In genomic region chr1:180255538-180256352, GRCh38 we compare ENCODE assay signal across 2 cellular contexts.
A peak's percentile ranks its signal among the peaks of the same experiment; 100 is the strongest.
TF ChIP-seq lines count a peak whose summit lies in the region.

No MANE protein-coding gene starts in this region.

TF ChIP-seq in IMR-90, 13 proteins besides CTCF, POLR2A, EP300 and RAD21:
- TF ChIP-seq MXI1 (IDR thresholded peaks at IDR 0.05; ENCODE audit: borderline replicate concordance, low read depth, low read length) (no peak), MAZ (IDR thresholded peaks at IDR 0.05; ENCODE audit: borderline replicate concordance, low read depth, low read length) (no peak), MAFK (IDR thresholded peaks at IDR 0.05; ENCODE audit: low read depth, low read length) (no peak), CEBPB (IDR thresholded peaks at IDR 0.05; ENCODE audit: low read depth, low read length) (no peak), BHLHE40 (IDR thresholded peaks at IDR 0.05; ENCODE audit: low read depth, low read length) (no peak), FOS (IDR thresholded peaks at IDR 0.05; ENCODE audit: low read depth, low read length) (no peak), ELK1 (IDR thresholded peaks at IDR 0.05; ENCODE audit: borderline replicate concordance, low read depth, low read length) (no peak), RCOR1 (IDR thresholded peaks at IDR 0.05; ENCODE audit: insufficient replicate concordance, low read length) (no peak), RFX5 (IDR thresholded peaks at IDR 0.05; ENCODE audit: low read depth, low read length) (no peak), SMC3 (IDR thresholded peaks at IDR 0.05; ENCODE audit: low read depth, low read length) (no peak), NFE2L2 (IDR thresholded peaks at IDR 0.05; ENCODE audit: low read depth, low read length) (no peak)
- TF ChIP-seq, protein P1, sequence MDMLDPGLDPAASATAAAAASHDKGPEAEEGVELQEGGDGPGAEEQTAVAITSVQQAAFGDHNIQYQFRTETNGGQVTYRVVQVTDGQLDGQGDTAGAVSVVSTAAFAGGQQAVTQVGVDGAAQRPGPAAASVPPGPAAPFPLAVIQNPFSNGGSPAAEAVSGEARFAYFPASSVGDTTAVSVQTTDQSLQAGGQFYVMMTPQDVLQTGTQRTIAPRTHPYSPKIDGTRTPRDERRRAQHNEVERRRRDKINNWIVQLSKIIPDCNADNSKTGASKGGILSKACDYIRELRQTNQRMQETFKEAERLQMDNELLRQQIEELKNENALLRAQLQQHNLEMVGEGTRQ (IDR thresholded peaks at IDR 0.05; ENCODE audit: low read depth, low read length), result no peak

TF ChIP-seq in K562, 482 proteins besides CTCF, POLR2A, EP300 and RAD21:
- peak; percentile 84 for TF ChIP-seq MEIS2 (IDR thresholded peaks at IDR 0.05; ENCODE audit: partially characterized antibody)
- TF ChIP-seq PKNOX1 (IDR thresholded peaks at IDR 0.05), result peak; percentile 23; the same call in 1 of the 2 replicates
- no peak for TF ChIP-seq PBX2 (CRISPR knock-in tag; IDR thresholded peaks at IDR 0.05; ENCODE audit: low read depth)
- peak; percentile 86 for TF ChIP-seq PBX2 (tag; conservative IDR thresholded peaks at IDR 0.05; ENCODE audit: low read depth)
- TF ChIP-seq KDM1A (IDR thresholded peaks at IDR 0.05), result 0 out of 4 replicates have a peak, but pooled peaks of 1 of the 2 experiments have one; percentile 9
- TF ChIP-seq HMBOX1 (IDR thresholded peaks at IDR 0.05), result no peak
- TF ChIP-seq CTCFL (IDR thresholded peaks at IDR 0.05; ENCODE audit: borderline replicate concordance, insufficient read depth, low read depth, low read length, poor library complexity, severe bottlenecking), result no peak
- TF ChIP-seq RCOR1 (IDR thresholded peaks at IDR 0.05; ENCODE audit: borderline replicate concordance in 1 of 2, low read depth in 2 of 2, low read length in 2 of 2), result peak in 1 of 2 experiments; percentile 21; a peak in 1 of 4 replicates
- TF ChIP-seq, protein P2, sequence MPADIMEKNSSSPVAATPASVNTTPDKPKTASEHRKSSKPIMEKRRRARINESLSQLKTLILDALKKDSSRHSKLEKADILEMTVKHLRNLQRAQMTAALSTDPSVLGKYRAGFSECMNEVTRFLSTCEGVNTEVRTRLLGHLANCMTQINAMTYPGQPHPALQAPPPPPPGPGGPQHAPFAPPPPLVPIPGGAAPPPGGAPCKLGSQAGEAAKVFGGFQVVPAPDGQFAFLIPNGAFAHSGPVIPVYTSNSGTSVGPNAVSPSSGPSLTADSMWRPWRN (IDR thresholded peaks at IDR 0.05; ENCODE audit: low read depth), result peak; percentile 28; the same call in 1 of the 2 replicates
- TF ChIP-seq NCOA6 (IDR thresholded peaks at IDR 0.05), result no peak
- no peak for TF ChIP-seq MYNN (IDR thresholded peaks at IDR 0.05)
- TF ChIP-seq MYNN (CRISPR knock-in tag; IDR thresholded peaks at IDR 0.05), result no peak
